ENCODE assay signal across 8 cellular contexts in the genomic region with DNA sequence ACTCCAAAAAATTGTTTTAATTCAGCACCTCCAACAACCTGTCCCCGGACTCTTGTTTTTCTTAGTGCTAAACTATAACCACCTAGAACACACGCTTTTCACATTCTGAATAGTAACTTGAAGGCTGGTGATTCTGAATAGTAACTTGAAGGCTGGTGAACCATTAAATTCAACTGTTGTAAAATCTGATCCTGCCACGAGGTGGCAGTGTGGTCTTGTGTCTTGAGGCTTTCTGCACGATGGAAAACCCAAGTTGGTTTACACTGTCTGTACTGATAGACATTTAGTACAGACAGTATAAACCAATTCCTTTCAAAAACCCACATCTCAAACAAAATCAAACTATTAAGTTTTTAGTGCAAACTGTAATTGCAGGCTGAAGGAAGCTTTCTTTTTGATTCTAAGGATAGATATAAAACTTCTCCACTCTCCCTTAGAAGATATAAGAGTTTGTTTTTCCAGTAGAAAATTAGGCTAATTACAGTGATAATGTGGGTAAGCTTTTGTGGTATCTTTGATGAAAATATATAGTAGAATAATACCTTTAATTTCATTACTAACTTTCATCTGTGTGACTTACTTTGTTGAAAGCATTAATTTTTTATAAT. TPM values are rescaled to one million over a fixed set of nuclear protein-coding genes. Genes with fewer than 3 reads are reported as not detected.
DNase-seq lines count a peak whose midpoint lies in the region; ATAC-seq and TF ChIP-seq lines count a peak whose summit lies in the region.

No MANE protein-coding gene starts in this region.

- H3K9ac ChIP-seq in SK-N-MC (ENCODE audit: insufficient read length), result peak overlapping the region; percentile 78

- WGBS in prostate gland, result 9% methylated on average over 4 of the region's 4 CpGs

- no peak overlapping the region for H3K27ac Mint-ChIP-seq in activated naive CD4-positive, alpha-beta T cell treated with anti-CD3 and anti-CD28 coated beads, Interleukin-2, amount 50 U/mL, for 72 hours

- H3K27me3 ChIP-seq in prostate gland (replicated peaks; ENCODE audit: insufficient read depth), result no peaks in the 10 kb centered on the region
- H3K27me3 ChIP-seq in uterus, result no peaks in the 10 kb centered on the region

- ATAC-seq in activated naive CD4-positive, alpha-beta T cell treated with anti-CD3 and anti-CD28 coated beads, Interleukin-2, amount 50 U/mL, for 72 hours, result peak; percentile 34 to 55
- no peak for ATAC-seq in GM21619 (IDR thresholded peaks at IDR 0.05; ENCODE audit: unreplicated experiment)

- peaks cover 0 to 9% of the 10 kb centered on the region in 2 donors for H3K36me3 Mint-ChIP-seq in activated naive CD4-positive, alpha-beta T cell treated with anti-CD3 and anti-CD28 coated beads, Interleukin-2, amount 50 U/mL, for 72 hours

- intact Hi-C loops in head of caudate nucleus (cut with DNase I) (no loop called here), prostate gland (cut with DNase I) (loop anchor here (1.0 to 5.0 kb wide), 2 partner anchors 36 to 549 kb away; no protein-coding TSS in a partner anchor), uterus (cut with DNase I; ENCODE audit: low total_unique reads) (loop anchor here (2.0 kb wide), 1 partner anchor 549 kb away; no protein-coding TSS in a partner anchor)

- H3K9me3 Mint-ChIP-seq in activated naive CD4-positive, alpha-beta T cell treated with anti-CD3 and anti-CD28 coated beads, Interleukin-2, amount 50 U/mL, for 72 hours, result peaks cover 4 to 6% of the 10 kb centered on the region in 2 donors

- H3K4me3 ChIP-seq in SK-N-MC (peak overlapping the region; percentile 28; the same call in 1 of the 2 replicates), prostate gland (no peak overlapping the region), uterus (no peak overlapping the region)

- H3K4me1 ChIP-seq in prostate gland (replicated peaks) (no peaks in the 10 kb centered on the region), uterus (peaks cover 0 to 4% of the 10 kb centered on the region in 2 donors)

- TF ChIP-seq POLR2A in prostate gland (IDR thresholded peaks at IDR 0.05) (no peak), uterus (IDR thresholded peaks at IDR 0.05) (no peak)

- H3K36me3 ChIP-seq in SK-N-MC (ENCODE audit: insufficient read depth, low read length), result peaks cover 18% of the 10 kb centered on the region
- H3K36me3 ChIP-seq in prostate gland, result no peaks in the 10 kb centered on the region
- H3K36me3 ChIP-seq in uterus, result no peaks in the 10 kb centered on the region

- peak overlapping the region; percentile 97 for H3K27ac ChIP-seq in SK-N-MC
- no peak overlapping the region for H3K27ac ChIP-seq in prostate gland
- H3K27ac ChIP-seq in uterus, result no peak overlapping the region

- DNase-seq in GM03348 (ENCODE audit: low spot score) (peak; percentile 82), MV-4-11 (lab: John Stamatoyannopoulos, UW) (peak; percentile 68), SK-N-MC (ENCODE audit: low read depth, low spot score) (peak; percentile 92), head of caudate nucleus (peak in 41 of 42 donors; percentile 35 to 96 (median 83)), prostate gland (ENCODE audit: low spot score) (peak; percentile 86), uterus (peak; percentile 71 to 88)
- peak in 1 of 2 donors; percentile 76 for DNase-seq in activated naive CD4-positive, alpha-beta T cell treated with anti-CD3 and anti-CD28 coated beads, Interleukin-2, amount 50 U/mL, for 72 hours (ENCODE audit: low spot score in 2 of 2)

- peaks cover 22% of the 10 kb centered on the region; the same call in 1 of the 2 replicates for H3K9me3 ChIP-seq in SK-N-MC (ENCODE audit: low read depth, low read length)
- H3K9me3 ChIP-seq in prostate gland, result no peaks in the 10 kb centered on the region
- H3K9me3 ChIP-seq in uterus, result peaks cover 0 to 14% of the 10 kb centered on the region in 2 donors

- TF ChIP-seq CTCF in prostate gland (IDR thresholded peaks at IDR 0.05), result peak; percentile 62 to 90 (median 88)
- peak; percentile 73 to 95 (median 87) for TF ChIP-seq CTCF in uterus (IDR thresholded peaks at IDR 0.05)

RNA-seq across cellular contexts. Expression of a gene that starts 57.6 kb away (rescaled TPM):
- total RNA-seq in activated naive CD4-positive, alpha-beta T cell treated with anti-CD3 and anti-CD28 coated beads, Interleukin-2, amount 50 U/mL, for 72 hours, result 100 to 1,000 TPM; 162 to 201 TPM
- 100 to 1,000 TPM; 140 to 183 TPM for total RNA-seq in prostate gland
- total RNA-seq in uterus, result 100 to 1,000 TPM; 119 to 253 (median 226) TPM
